ENCODE assay signal across 11 cellular contexts in the genomic region with DNA sequence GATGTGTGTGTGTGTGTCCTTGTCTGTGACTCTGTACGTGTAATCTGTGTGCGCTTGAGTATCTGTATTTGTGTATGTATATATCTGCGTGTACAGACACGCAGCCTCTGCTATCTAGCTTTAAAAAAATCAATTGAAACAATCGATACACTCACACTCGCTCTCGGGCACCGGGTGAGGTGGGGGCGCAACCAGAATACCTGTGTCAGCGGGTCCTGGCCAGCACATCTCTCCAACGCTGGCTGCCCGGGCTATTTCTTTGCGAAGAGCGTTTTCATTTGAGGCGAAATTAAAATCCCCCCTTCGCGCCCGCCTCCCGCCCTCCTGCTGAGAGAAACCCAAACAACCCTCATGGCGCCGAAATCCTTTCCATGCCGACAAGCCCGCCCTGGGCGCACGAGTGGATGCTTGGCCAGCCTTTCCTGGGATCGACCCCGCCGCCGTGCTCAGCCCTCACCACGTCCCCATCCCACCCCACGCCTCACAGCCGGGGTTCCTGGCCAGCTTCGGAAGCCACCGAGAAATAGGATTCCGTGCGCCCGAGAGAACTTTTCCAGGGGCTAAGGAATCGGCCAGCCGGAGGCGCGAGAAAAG. TPM values are rescaled to one million over a fixed set of nuclear protein-coding genes. Genes with fewer than 3 reads are reported as not detected.
DNase-seq lines count a peak whose midpoint lies in the region; TF ChIP-seq lines count a peak whose summit lies in the region.
"Had no signal": no experiment of that assay in that cellular context is flagged by ENCODE, and none has a peak within 500 bp of the region (broad histone marks: within the 10 kb centered on the region; RNA-seq: fewer than 3 reads in every experiment).

No MANE protein-coding gene starts in this region.

- H3K9me3 Mint-ChIP-seq in IgD-negative memory B cell (peaks cover 0 to 3% (median 0%) of the 10 kb centered on the region in 3 donors), progenitor cell of endocrine pancreas (ENCODE audit: low read depth) (no peaks in the 10 kb centered on the region)

- peak overlapping the region; percentile 41 to 93 (median 80) for H3K4me3 Mint-ChIP-seq in IgD-negative memory B cell
- H3K4me3 Mint-ChIP-seq in progenitor cell of endocrine pancreas (ENCODE audit: low read depth), result peak overlapping the region; percentile 66

- H3K27ac ChIP-seq in cingulate gyrus (ENCODE audit: low read depth, low read length), result peak overlapping the region; percentile 15

- no peak for TF ChIP-seq CTCF in progenitor cell of endocrine pancreas (IDR thresholded peaks at IDR 0.05; ENCODE audit: unreplicated experiment)

- H3K27me3 Mint-ChIP-seq in IgD-negative memory B cell (peaks cover 48% of the 10 kb centered on the region), progenitor cell of endocrine pancreas (peaks cover 87% of the 10 kb centered on the region)

- DNase-seq in NCI-H1092 treated with DMSO at 0.1 percent for 48 hours (lab: John Stamatoyannopoulos, UW) (peak; percentile 50), NCI-H1092 (lab: John Stamatoyannopoulos, UW) (no peak), progenitor cell of endocrine pancreas (ENCODE audit: low spot score, unreplicated experiment) (no peak), SK-N-DZ (ENCODE audit: low spot score) (no peak), NAMALWA (ENCODE audit: low spot score) (no peak), NCI-H1436 treated with DMSO at 0.1 percent for 48 hours (lab: John Stamatoyannopoulos, UW) (no peak)

- H3K4me1 Mint-ChIP-seq in IgD-negative memory B cell (peaks cover 9 to 19% (median 10%) of the 10 kb centered on the region in 3 donors), progenitor cell of endocrine pancreas (ENCODE audit: low read depth) (peaks cover 13% of the 10 kb centered on the region)

- H3K27ac Mint-ChIP-seq in IgD-negative memory B cell (peak overlapping the region in 1 of 3 donors; percentile 59), progenitor cell of endocrine pancreas (no peak overlapping the region)

- H3K36me3 Mint-ChIP-seq in IgD-negative memory B cell (no peaks in the 10 kb centered on the region), progenitor cell of endocrine pancreas (ENCODE audit: insufficient read depth) (no peaks in the 10 kb centered on the region)

RNA-seq across cellular contexts. Expression of a gene that starts 1.2 kb away (rescaled TPM):
- polyA plus RNA-seq in IgD-negative memory B cell, result not detected
- 0.13 and 0.14 TPM in 2 replicates for total RNA-seq in progenitor cell of endocrine pancreas
- polyA plus RNA-seq in SK-N-DZ (2014; cell fraction: cytosol; rRNA removed), result 1.6 and 3.5 TPM in 2 replicates
- 0.30 and 0.69 TPM in 2 replicates for polyA plus RNA-seq in SK-N-DZ (2014; cell fraction: nucleus; rRNA removed)
- total RNA-seq: left ventricle myocardium superior, NCI-H460 had no signal
- polyA plus RNA-seq: AG04450 had no signal

RNA-seq across cellular contexts. Expression of a gene that starts 41.2 kb away (rescaled TPM):
- polyA plus RNA-seq in IgD-negative memory B cell, result 0.24 TPM
- 1.6 and 1.8 TPM in 2 replicates for total RNA-seq in progenitor cell of endocrine pancreas
- polyA plus RNA-seq in SK-N-DZ (2014; cell fraction: cytosol; rRNA removed), result 2.4 and 4.0 TPM in 2 replicates
- 8.3 and 10.0 TPM in 2 replicates for polyA plus RNA-seq in SK-N-DZ (2014; cell fraction: nucleus; rRNA removed)
- total RNA-seq: NCI-H460 had no signal
- polyA plus RNA-seq: AG04450 had no signal

RNA-seq across cellular contexts. Expression of a gene that starts 42.4 kb away (rescaled TPM):
- 14.7 TPM for polyA plus RNA-seq in IgD-negative memory B cell
- 25.2 and 25.6 TPM in 2 replicates for total RNA-seq in progenitor cell of endocrine pancreas
- 22.1 and 24.0 TPM in 2 replicates for polyA plus RNA-seq in SK-N-DZ (2014; cell fraction: cytosol; rRNA removed)
- 8.5 and 11.2 TPM in 2 replicates for polyA plus RNA-seq in SK-N-DZ (2014; cell fraction: nucleus; rRNA removed)
